Comparison of ENCODE assay signal across 19 cellular contexts in genomic region chr17:1220346-1220745, GRCh38. TPM values are rescaled to one million over a fixed set of nuclear protein-coding genes. Genes with fewer than 3 reads are reported as not detected.
DNase-seq lines count a peak whose midpoint lies in the region; ATAC-seq and TF ChIP-seq lines count a peak whose summit lies in the region.
"Had no signal": no experiment of that assay in that cellular context is flagged by ENCODE, and none has a peak within 500 bp of the region (broad histone marks: within the 10 kb centered on the region; RNA-seq: fewer than 3 reads in every experiment).

No MANE protein-coding gene starts in this region.

- ATAC-seq in HG02870 (IDR thresholded peaks at IDR 0.05; ENCODE audit: unreplicated experiment): no peak
- ATAC-seq: GM23338 had no signal

- peaks cover 28% of the 10 kb centered on the region for H3K4me1 Mint-ChIP-seq in CD14-positive monocyte

- DNase-seq in CD14-positive monocyte (ENCODE audit: low spot score) (no peak), OCI-LY7 (ENCODE audit: low spot score) (peak; percentile 90), retinal pigment epithelial cell (ENCODE audit: low read depth) (peak; percentile 33), ureter (ENCODE audit: low spot score) (no peak), COR-L47 (lab: John Stamatoyannopoulos, UW) (no peak)
- DNase-seq: BE2C; C1 segment of cervical spinal cord; CD4-positive, alpha-beta T cell; DMS79 treated with DMSO at 0.1 percent for 48 hours; EL; HCEC 1CT; HFFc6; IMR-90; KBM-7 had no signal

- 0 out of 2 replicates have a peak, but pooled peaks cover 2% of the 10 kb centered on the region for H3K4me1 ChIP-seq in HEK293 (ENCODE audit: control insufficient read depth, insufficient read depth, low read length)
- H3K4me1 ChIP-seq in OCI-LY7 (ENCODE audit: insufficient read depth, low read length, poor library complexity, severe bottlenecking): peaks cover 77% of the 10 kb centered on the region
- H3K4me1 ChIP-seq: BE2C had no signal

- H3K27ac Mint-ChIP-seq in CD14-positive monocyte: peak overlapping the region in 4 of 7 donors; percentile 7 to 49 (median 21)
- H3K27ac Mint-ChIP-seq: CD4-positive, alpha-beta T cell; GM23338; HFFc6 had no signal

- H3K27me3 Mint-ChIP-seq in CD14-positive monocyte (ENCODE audit: low read depth in 3 of 3): no peaks in the 10 kb centered on the region

- no peak overlapping the region for H2AFZ ChIP-seq in OCI-LY7 (ENCODE audit: low read length)
- H2AFZ ChIP-seq: GM23338 had no signal

- BruUV-seq in OCI-LY7 (replicated peaks; lab: Mats Ljungman, UMichigan): no TSS peak

- H3K9me3 ChIP-seq in HEK293 (ENCODE audit: control insufficient read depth, insufficient read depth, low read depth, low read length) (no peaks in the 10 kb centered on the region), OCI-LY7 (ENCODE audit: low read length) (no peaks in the 10 kb centered on the region)
- H3K9me3 ChIP-seq: BE2C had no signal

- peak overlapping the region; percentile 75 for H3K4me2 ChIP-seq in OCI-LY7 (ENCODE audit: low read length)
- H3K4me2 ChIP-seq: GM23338 had no signal

- CTCF ChIA-PET in HEK293 (lab: Yijun Ruan, JAX): no interaction called here
- CTCF ChIA-PET in OCI-LY7 (lab: Charles Lee; ENCODE audit: unreplicated experiment): interaction anchor here (1.3 kb wide), 1 partner anchor 22 kb away, joined by 6 read pairs; no protein-coding TSS in a partner anchor

- POLR2A ChIA-PET in HEK293 (lab: Yijun Ruan, JAX) (interaction anchor here (1.4 kb wide), 1 partner anchor 9 kb away, joined by 5 read pairs; no protein-coding TSS in a partner anchor), OCI-LY7 (lab: Charles Lee) (interaction anchor here (0.6 to 2.0 kb wide), 8 partner anchors 9 to 570 kb away, joined by 3 to 10 read pairs (median 4); no protein-coding TSS in a partner anchor)

- H3K36me3 ChIP-seq in HEK293 (ENCODE audit: control insufficient read depth in 2 of 2, insufficient read depth in 1 of 2, low read length in 2 of 2) (no peaks in the 10 kb centered on the region; a peak in 1 of 3 replicates), OCI-LY7 (ENCODE audit: insufficient read depth, low read length) (peaks cover 40% of the 10 kb centered on the region)
- H3K36me3 ChIP-seq: BE2C had no signal

- intact Hi-C loops in CD14-positive monocyte (cut with micrococcal nuclease) (no loop called here), OCI-LY7 (cut with micrococcal nuclease; ENCODE audit: unreplicated experiment) (no loop called here)

- H3K4me3 Mint-ChIP-seq in CD14-positive monocyte: no peak overlapping the region
- H3K4me3 Mint-ChIP-seq: CD4-positive, alpha-beta T cell; GM23338; HFFc6 had no signal

- no peak for TF ChIP-seq CTCF in CD14-positive monocyte (IDR thresholded peaks at IDR 0.05)
- no peak for TF ChIP-seq CTCF in HEK293 (tag by site-specific recombination; IDR thresholded peaks at IDR 0.05)
- TF ChIP-seq CTCF in OCI-LY7 (conservative IDR thresholded peaks at IDR 0.05; ENCODE audit: low read length): no peak
- no peak for TF ChIP-seq CTCF in retinal pigment epithelial cell (conservative IDR thresholded peaks at IDR 0.05; ENCODE audit: low read depth, low read length)

- peaks cover 17 to 44% of the 10 kb centered on the region in 2 donors for H3K36me3 Mint-ChIP-seq in CD14-positive monocyte

- no peak overlapping the region for H3K27ac ChIP-seq in HEK293 (ENCODE audit: extremely low read depth, low read depth, low read length)
- H3K27ac ChIP-seq in OCI-LY7 (ENCODE audit: low read depth, low read length, poor library complexity, severe bottlenecking): peak overlapping the region; percentile 96

- H3K4me3 ChIP-seq in HEK293 (ENCODE audit: low read depth, low read length) (no peak overlapping the region), OCI-LY7 (ENCODE audit: low read depth, low read length, poor library complexity, severe bottlenecking) (peak overlapping the region; percentile 54), retinal pigment epithelial cell (ENCODE audit: low read length) (no peak overlapping the region)
- H3K4me3 ChIP-seq: GM23338 had no signal

- 0 out of 2 replicates have a peak, but pooled peaks cover 3% of the 10 kb centered on the region for H4K20me1 ChIP-seq in OCI-LY7 (ENCODE audit: insufficient read depth, low read length)

- peaks cover 93% of the 10 kb centered on the region for H3K79me2 ChIP-seq in OCI-LY7 (ENCODE audit: insufficient read depth, low read depth, low read length)

- peaks cover 0 to 3% (median 0%) of the 10 kb centered on the region in 7 donors for H3K9me3 Mint-ChIP-seq in CD14-positive monocyte
- H3K9me3 Mint-ChIP-seq: CD4-positive, alpha-beta T cell; GM23338 had no signal

- H3K9me2 ChIP-seq in OCI-LY7 (ENCODE audit: insufficient read depth, low read length): no peaks in the 10 kb centered on the region

TF ChIP-seq in HEK293, 187 proteins besides CTCF, POLR2A, EP300 and RAD21:
- TF ChIP-seq WT1 (tag by site-specific recombination; IDR thresholded peaks at IDR 0.05) (no peak), ZBTB17 (tag by site-specific recombination; IDR thresholded peaks at IDR 0.05) (peak; percentile 52; the same call in 1 of the 2 replicates)

RNA-seq across cellular contexts. Expression of gene ABR, which starts 40.6 kb away (rescaled TPM):
- 10 to 100 TPM; 19.8 to 26.0 TPM for polyA plus RNA-seq in CD14-positive monocyte
- total RNA-seq in OCI-LY7 (2014; rRNA removed; shearing (Covaris generic)): 153 and 164 TPM in 2 replicates
- 181 and 199 TPM in 2 replicates for total RNA-seq in OCI-LY7 (2022)
- total RNA-seq in ureter: 207 TPM

RNA-seq across cellular contexts. Expression of gene BHLHA9, which starts 49.9 kb away (rescaled TPM):
- not detected for polyA plus RNA-seq in CD14-positive monocyte
- not detected in 2 replicates for total RNA-seq in OCI-LY7 (2014; rRNA removed; shearing (Covaris generic))
- total RNA-seq in OCI-LY7 (2022): not detected in 2 replicates
- total RNA-seq in ureter: not detected
- total RNA-seq: A172; CD4-positive, alpha-beta T cell; G401; HFFc6; IMR-90 had no signal
- polyA plus RNA-seq: IMR-90 had no signal

RNA-seq across cellular contexts. Expression of gene TRARG1, which starts 59.1 kb away (rescaled TPM):
- polyA plus RNA-seq in CD14-positive monocyte: not detected
- not detected in 2 replicates for total RNA-seq in OCI-LY7 (2014; rRNA removed; shearing (Covaris generic))
- total RNA-seq in OCI-LY7 (2022): not detected in 2 replicates
- total RNA-seq in ureter: not detected
- total RNA-seq: A172; CD4-positive, alpha-beta T cell; GM23338; HFFc6; IMR-90 had no signal
- polyA plus RNA-seq: GM23338, IMR-90 had no signal

Comparison
In these comparisons a context has a peak if more than half of its experiments do, and no peak if none do; other contexts are left out.
1. DNase-seq: peak in OCI-LY7 (single experiment) and retinal pigment epithelial cell (single experiment); none in CD14-positive monocyte (single experiment), ureter (single experiment) and COR-L47 (single experiment).